Comparison of ENCODE assay signal across 27 cellular contexts in genomic region chr13:99869830-99870229, GRCh38.
DNase-seq lines count a peak whose midpoint lies in the region; ATAC-seq, FAIRE-seq and TF ChIP-seq lines count a peak whose summit lies in the region.
"Had no signal": no experiment of that assay in that cellular context is flagged by ENCODE, and none has a peak within 500 bp of the region (broad histone marks: within the 10 kb centered on the region; RNA-seq: fewer than 3 reads in every experiment).

No MANE protein-coding gene starts in this region.

- POLR2A ChIA-PET in HEK293T (lab: Yijun Ruan, JAX), result no interaction called here

- no peak overlapping the region for H3K9ac ChIP-seq in neural progenitor cell
- H3K9ac ChIP-seq: BLaER1 treated with 17β-estradiol and CSF1 and Interleukin-3, amounts not matched to agents 10 nM and 100 nM had no signal

- H3K4me1 ChIP-seq in neural progenitor cell, result peaks cover 47% of the 10 kb centered on the region
- H3K4me1 ChIP-seq: A549, BE2C had no signal

- no peaks in the 10 kb centered on the region for H3K79me2 ChIP-seq in neural progenitor cell (ENCODE audit: low read depth)

- H3K27ac ChIP-seq in VCaP (peak overlapping the region; percentile 62), neural progenitor cell (no peak overlapping the region)
- H3K27ac ChIP-seq: A549; BLaER1 treated with 17β-estradiol and CSF1 and Interleukin-3, amounts not matched to agents 10 nM and 100 nM had no signal

- H3K4me1 Mint-ChIP-seq in neural progenitor cell, result peaks cover 69% of the 10 kb centered on the region
- no peaks in the 10 kb centered on the region for H3K4me1 Mint-ChIP-seq in stimulated activated effector memory CD8-positive, alpha-beta T cell treated with anti-CD3 and anti-CD28 coated beads, Interleukin-12 subunit alpha, Interleukin-12 subunit beta, amount 100 ng/mL, for 72 hours
- H3K4me1 Mint-ChIP-seq: CD14-positive monocyte; CD8-positive, alpha-beta memory T cell had no signal

- H3K27ac Mint-ChIP-seq in neural progenitor cell, result no peak overlapping the region
- H3K27ac Mint-ChIP-seq in stimulated activated effector memory CD8-positive, alpha-beta T cell treated with anti-CD3 and anti-CD28 coated beads, Interleukin-12 subunit alpha, Interleukin-12 subunit beta, amount 100 ng/mL, for 72 hours, result no peak overlapping the region
- H3K27ac Mint-ChIP-seq: CD14-positive monocyte; CD4-positive, alpha-beta T cell; CD8-positive, alpha-beta memory T cell; HFFc6 had no signal

- no peak for DNase-seq in HEK293T (ENCODE audit: extremely low spot score)
- no peak for DNase-seq in neural progenitor cell (ENCODE audit: low spot score)
- no peak for DNase-seq in stimulated activated effector memory CD8-positive, alpha-beta T cell treated with anti-CD3 and anti-CD28 coated beads, Interleukin-12 subunit alpha, Interleukin-12 subunit beta, amount 100 ng/mL, for 72 hours (ENCODE audit: low spot score in 2 of 2)
- no peak for DNase-seq in T-helper 1 cell
- no peak for DNase-seq in NCI-H2107 (lab: John Stamatoyannopoulos, UW)
- DNase-seq in NCI-H1417 (lab: John Stamatoyannopoulos, UW), result no peak
- DNase-seq: ACHN; AML-193; BE2C; CD4-positive, alpha-beta T cell; CD8-positive, alpha-beta memory T cell; DMS 273 treated with DMSO at 0.1 percent for 48 hours; DMS79; EL; GDM1; GOT3; H7; HCEC 1CT; HFFc6 had no signal

- no peaks in the 10 kb centered on the region for H3K27me3 Mint-ChIP-seq in neural progenitor cell (ENCODE audit: insufficient read depth, low read depth)
- H3K27me3 Mint-ChIP-seq: CD4-positive, alpha-beta T cell had no signal

- no peaks in the 10 kb centered on the region for H4K20me1 ChIP-seq in neural progenitor cell (ENCODE audit: low read depth)
- H4K20me1 ChIP-seq: BLaER1 treated with 17β-estradiol and CSF1 and Interleukin-3, amounts not matched to agents 10 nM and 100 nM had no signal

- peaks cover 36% of the 10 kb centered on the region for H3F3A ChIP-seq in neural progenitor cell (ENCODE audit: low read depth)

- no peak overlapping the region for H3K4me3 ChIP-seq in neural progenitor cell
- H3K4me3 ChIP-seq: A549; BLaER1 treated with 17β-estradiol and CSF1 and Interleukin-3, amounts not matched to agents 10 nM and 100 nM; GM12878 had no signal

- FAIRE-seq in A204.1 (lab: Jason Lieb, UNC), result peak; percentile 70
- FAIRE-seq: A549, D721Med, GM12878, GM19239 had no signal

- H2AFZ ChIP-seq in neural progenitor cell (replicated peaks), result no peak overlapping the region

- H3K9me3 ChIP-seq in neural progenitor cell (ENCODE audit: low read depth), result no peaks in the 10 kb centered on the region
- H3K9me3 ChIP-seq: A549; BE2C; BLaER1 treated with 17β-estradiol and CSF1 and Interleukin-3, amounts not matched to agents 10 nM and 100 nM had no signal

- no peaks in the 10 kb centered on the region for H3K27me3 ChIP-seq in neural progenitor cell
- H3K27me3 ChIP-seq: BLaER1 treated with 17β-estradiol and CSF1 and Interleukin-3, amounts not matched to agents 10 nM and 100 nM had no signal

- no peak overlapping the region for H3K4me3 Mint-ChIP-seq in neural progenitor cell
- H3K4me3 Mint-ChIP-seq in stimulated activated effector memory CD8-positive, alpha-beta T cell treated with anti-CD3 and anti-CD28 coated beads, Interleukin-12 subunit alpha, Interleukin-12 subunit beta, amount 100 ng/mL, for 72 hours, result no peak overlapping the region
- H3K4me3 Mint-ChIP-seq: CD14-positive monocyte; CD4-positive, alpha-beta T cell; CD8-positive, alpha-beta memory T cell; HFFc6 had no signal

- CTCF ChIA-PET in HEK293T (lab: Yijun Ruan, JAX), result no interaction called here

- H3K36me3 ChIP-seq in neural progenitor cell, result no peaks in the 10 kb centered on the region
- H3K36me3 ChIP-seq: BE2C; BLaER1 treated with 17β-estradiol and CSF1 and Interleukin-3, amounts not matched to agents 10 nM and 100 nM had no signal

- H3K9me3 Mint-ChIP-seq in neural progenitor cell, result no peaks in the 10 kb centered on the region
- no peaks in the 10 kb centered on the region for H3K9me3 Mint-ChIP-seq in stimulated activated effector memory CD8-positive, alpha-beta T cell treated with anti-CD3 and anti-CD28 coated beads, Interleukin-12 subunit alpha, Interleukin-12 subunit beta, amount 100 ng/mL, for 72 hours
- H3K9me3 Mint-ChIP-seq: CD14-positive monocyte; CD4-positive, alpha-beta T cell; CD8-positive, alpha-beta memory T cell; HFFc6 had no signal

- ATAC-seq in stimulated activated effector memory CD8-positive, alpha-beta T cell treated with anti-CD3 and anti-CD28 coated beads, Interleukin-12 subunit alpha, Interleukin-12 subunit beta, amount 100 ng/mL, for 72 hours, result no peak
- ATAC-seq: A549, GM12878 had no signal

- peak overlapping the region; percentile 25 for H3K4me2 ChIP-seq in neural progenitor cell
- H3K4me2 ChIP-seq: A549 had no signal

- TF ChIP-seq CTCF in VCaP (conservative IDR thresholded peaks at IDR 0.05), result no peak
- TF ChIP-seq CTCF in neural progenitor cell (IDR thresholded peaks at IDR 0.05), result no peak

- H3K36me3 Mint-ChIP-seq in neural progenitor cell, result peaks cover 38% of the 10 kb centered on the region
- no peaks in the 10 kb centered on the region for H3K36me3 Mint-ChIP-seq in stimulated activated effector memory CD8-positive, alpha-beta T cell treated with anti-CD3 and anti-CD28 coated beads, Interleukin-12 subunit alpha, Interleukin-12 subunit beta, amount 100 ng/mL, for 72 hours
- H3K36me3 Mint-ChIP-seq: CD14-positive monocyte had no signal

TF ChIP-seq in HEK293T, 16 proteins besides CTCF, POLR2A, EP300 and RAD21:
- TF ChIP-seq HDGF (IDR thresholded peaks at IDR 0.05; ENCODE audit: borderline replicate concordance) (no peak), PKNOX1 (IDR thresholded peaks at IDR 0.05) (peak; percentile 79), SUZ12 (IDR thresholded peaks at IDR 0.05) (no peak), CTBP1 (IDR thresholded peaks at IDR 0.05; ENCODE audit: borderline replicate concordance) (peak; percentile 60; the same call in 1 of the 2 replicates)
